Comparison of ENCODE assay signal across 8 cellular contexts in genomic region chr22:37330200-37331033, GRCh38.
A peak's percentile ranks its signal among the peaks of the same experiment; 100 is the strongest.
DNase-seq lines count a peak whose midpoint lies in the region; ATAC-seq and TF ChIP-seq lines count a peak whose summit lies in the region.

No MANE protein-coding gene starts in this region.

- H3K9me3 Mint-ChIP-seq in stimulated activated naive CD8-positive, alpha-beta T cell treated with anti-CD3 and anti-CD28 coated beads, Interleukin-15, amount 100 ng/mL, for 72 hours: no peaks in the 10 kb centered on the region

- DNase-seq in stimulated activated CD4-positive, alpha-beta T cell treated with anti-CD3 and anti-CD28 coated beads, Interleukin-12 subunit alpha, Interleukin-12 subunit beta, amount 100 ng/mL, for 48 hours (ENCODE audit: low read depth in 2 of 3, low spot score in 1 of 3): peak in 2 of 3 donors; percentile 33 to 42
- no peak for DNase-seq in stimulated activated CD4-positive, alpha-beta T cell treated with anti-CD3 and anti-CD28 coated beads, Interleukin-12 subunit alpha, Interleukin-12 subunit beta, amount 100 ng/mL, for 4 hours
- DNase-seq in NCI-H146 (lab: John Stamatoyannopoulos, UW) (peak; percentile 31), glomerular visceral epithelial cell (ENCODE audit: extremely low spot score) (peak; percentile 75)
- peak in 1 of 2 donors; percentile 46 for DNase-seq in stimulated activated naive CD8-positive, alpha-beta T cell treated with anti-CD3 and anti-CD28 coated beads, Interleukin-15, amount 100 ng/mL, for 72 hours

- TF ChIP-seq CTCF in WI38 (IDR thresholded peaks at IDR 0.05; ENCODE audit: low read depth, low read length): peak; percentile 22; the same call in 1 of the 2 replicates

- peak; percentile 66 for ATAC-seq in stimulated activated naive CD8-positive, alpha-beta T cell treated with anti-CD3 and anti-CD28 coated beads, Interleukin-15, amount 100 ng/mL, for 72 hours
- ATAC-seq in GM18870 (IDR thresholded peaks at IDR 0.05; ENCODE audit: unreplicated experiment): no peak
- ATAC-seq in HG03095 (IDR thresholded peaks at IDR 0.05; ENCODE audit: unreplicated experiment): no peak

- peaks cover 18% of the 10 kb centered on the region for H3K4me1 Mint-ChIP-seq in stimulated activated naive CD8-positive, alpha-beta T cell treated with anti-CD3 and anti-CD28 coated beads, Interleukin-15, amount 100 ng/mL, for 72 hours

- no peak overlapping the region for H3K27ac Mint-ChIP-seq in stimulated activated naive CD8-positive, alpha-beta T cell treated with anti-CD3 and anti-CD28 coated beads, Interleukin-15, amount 100 ng/mL, for 72 hours

- no peak overlapping the region for H3K4me3 ChIP-seq in WI38 (ENCODE audit: low read depth, low read length)

- no peak overlapping the region for H3K4me3 Mint-ChIP-seq in stimulated activated naive CD8-positive, alpha-beta T cell treated with anti-CD3 and anti-CD28 coated beads, Interleukin-15, amount 100 ng/mL, for 72 hours

- peaks cover 93% of the 10 kb centered on the region for H3K27me3 Mint-ChIP-seq in stimulated activated naive CD8-positive, alpha-beta T cell treated with anti-CD3 and anti-CD28 coated beads, Interleukin-15, amount 100 ng/mL, for 72 hours
